Comparison of ENCODE assay signal across 2 cellular contexts in the genomic region with DNA sequence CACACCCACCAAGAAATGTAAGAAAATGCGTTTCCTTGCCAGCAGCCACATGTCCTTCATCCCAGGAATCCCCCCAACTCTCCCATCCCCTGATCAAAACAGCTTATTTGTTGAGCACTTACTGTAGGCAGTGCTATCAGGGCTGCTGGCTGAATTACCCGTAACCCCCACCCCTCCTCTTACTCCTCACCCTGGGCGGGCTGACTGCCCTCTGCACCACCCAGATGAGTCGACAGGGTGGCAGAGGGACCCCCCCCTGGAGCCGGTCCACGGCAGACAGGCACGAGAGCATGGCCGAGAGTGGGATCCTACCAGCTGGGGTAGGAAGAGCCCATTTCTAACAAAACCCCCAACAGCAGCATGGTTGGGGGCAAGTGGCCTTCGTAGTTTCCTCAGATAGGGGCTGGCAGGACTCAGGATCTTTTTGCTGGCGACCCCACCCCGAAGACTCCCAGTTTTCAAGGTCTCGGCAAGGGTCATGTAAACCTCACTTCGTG.
TF ChIP-seq lines count a peak whose summit lies in the region.

No MANE protein-coding gene starts in this region.

TF ChIP-seq in SK-N-SH, 30 proteins besides CTCF, POLR2A, EP300 and RAD21:
- no peak; the same call in 1 of the 2 replicates for TF ChIP-seq SIN3A (IDR thresholded peaks at IDR 0.05; ENCODE audit: borderline replicate concordance, low read depth, low read length)
- peak; percentile 12; the same call in 1 of the 2 replicates for TF ChIP-seq POLR2AphosphoS5 (IDR thresholded peaks at IDR 0.05; ENCODE audit: low read depth, low read length)

TF ChIP-seq in H1, 55 proteins besides CTCF, POLR2A, EP300 and RAD21:
- TF ChIP-seq TCF12 (IDR thresholded peaks at IDR 0.05; ENCODE audit: low read depth, low read length) (no peak), MAFK (IDR thresholded peaks at IDR 0.05; ENCODE audit: low read depth, low read length) (no peak), RXRA (IDR thresholded peaks at IDR 0.05; ENCODE audit: insufficient read depth, low read depth, low read length) (no peak), RFX5 (IDR thresholded peaks at IDR 0.05; ENCODE audit: borderline replicate concordance, low read depth, low read length) (no peak), SP1 (IDR thresholded peaks at IDR 0.05; ENCODE audit: low read depth, low read length) (no peak), ZNF274 (IDR thresholded peaks at IDR 0.05; ENCODE audit: borderline replicate concordance, extremely low read depth, low read length) (no peak), KDM1A (IDR thresholded peaks at IDR 0.05; ENCODE audit: borderline replicate concordance, low read length) (no peak), TBP (IDR thresholded peaks at IDR 0.05; ENCODE audit: low read depth, low read length) (no peak), SP4 (IDR thresholded peaks at IDR 0.05; ENCODE audit: low read length) (no peak), KDM5A (IDR thresholded peaks at IDR 0.05; ENCODE audit: low read length) (no peak), GABPA (IDR thresholded peaks at IDR 0.05; ENCODE audit: borderline replicate concordance, insufficient read depth, low read length) (no peak), CBX8 (IDR thresholded peaks at IDR 0.05; ENCODE audit: borderline replicate concordance, low read depth, low read length) (no peak), CREB1 (IDR thresholded peaks at IDR 0.05) (no peak), TAF1 (IDR thresholded peaks at IDR 0.05; ENCODE audit: low read depth, low read length) (no peak)
- TF ChIP-seq, protein P1, sequence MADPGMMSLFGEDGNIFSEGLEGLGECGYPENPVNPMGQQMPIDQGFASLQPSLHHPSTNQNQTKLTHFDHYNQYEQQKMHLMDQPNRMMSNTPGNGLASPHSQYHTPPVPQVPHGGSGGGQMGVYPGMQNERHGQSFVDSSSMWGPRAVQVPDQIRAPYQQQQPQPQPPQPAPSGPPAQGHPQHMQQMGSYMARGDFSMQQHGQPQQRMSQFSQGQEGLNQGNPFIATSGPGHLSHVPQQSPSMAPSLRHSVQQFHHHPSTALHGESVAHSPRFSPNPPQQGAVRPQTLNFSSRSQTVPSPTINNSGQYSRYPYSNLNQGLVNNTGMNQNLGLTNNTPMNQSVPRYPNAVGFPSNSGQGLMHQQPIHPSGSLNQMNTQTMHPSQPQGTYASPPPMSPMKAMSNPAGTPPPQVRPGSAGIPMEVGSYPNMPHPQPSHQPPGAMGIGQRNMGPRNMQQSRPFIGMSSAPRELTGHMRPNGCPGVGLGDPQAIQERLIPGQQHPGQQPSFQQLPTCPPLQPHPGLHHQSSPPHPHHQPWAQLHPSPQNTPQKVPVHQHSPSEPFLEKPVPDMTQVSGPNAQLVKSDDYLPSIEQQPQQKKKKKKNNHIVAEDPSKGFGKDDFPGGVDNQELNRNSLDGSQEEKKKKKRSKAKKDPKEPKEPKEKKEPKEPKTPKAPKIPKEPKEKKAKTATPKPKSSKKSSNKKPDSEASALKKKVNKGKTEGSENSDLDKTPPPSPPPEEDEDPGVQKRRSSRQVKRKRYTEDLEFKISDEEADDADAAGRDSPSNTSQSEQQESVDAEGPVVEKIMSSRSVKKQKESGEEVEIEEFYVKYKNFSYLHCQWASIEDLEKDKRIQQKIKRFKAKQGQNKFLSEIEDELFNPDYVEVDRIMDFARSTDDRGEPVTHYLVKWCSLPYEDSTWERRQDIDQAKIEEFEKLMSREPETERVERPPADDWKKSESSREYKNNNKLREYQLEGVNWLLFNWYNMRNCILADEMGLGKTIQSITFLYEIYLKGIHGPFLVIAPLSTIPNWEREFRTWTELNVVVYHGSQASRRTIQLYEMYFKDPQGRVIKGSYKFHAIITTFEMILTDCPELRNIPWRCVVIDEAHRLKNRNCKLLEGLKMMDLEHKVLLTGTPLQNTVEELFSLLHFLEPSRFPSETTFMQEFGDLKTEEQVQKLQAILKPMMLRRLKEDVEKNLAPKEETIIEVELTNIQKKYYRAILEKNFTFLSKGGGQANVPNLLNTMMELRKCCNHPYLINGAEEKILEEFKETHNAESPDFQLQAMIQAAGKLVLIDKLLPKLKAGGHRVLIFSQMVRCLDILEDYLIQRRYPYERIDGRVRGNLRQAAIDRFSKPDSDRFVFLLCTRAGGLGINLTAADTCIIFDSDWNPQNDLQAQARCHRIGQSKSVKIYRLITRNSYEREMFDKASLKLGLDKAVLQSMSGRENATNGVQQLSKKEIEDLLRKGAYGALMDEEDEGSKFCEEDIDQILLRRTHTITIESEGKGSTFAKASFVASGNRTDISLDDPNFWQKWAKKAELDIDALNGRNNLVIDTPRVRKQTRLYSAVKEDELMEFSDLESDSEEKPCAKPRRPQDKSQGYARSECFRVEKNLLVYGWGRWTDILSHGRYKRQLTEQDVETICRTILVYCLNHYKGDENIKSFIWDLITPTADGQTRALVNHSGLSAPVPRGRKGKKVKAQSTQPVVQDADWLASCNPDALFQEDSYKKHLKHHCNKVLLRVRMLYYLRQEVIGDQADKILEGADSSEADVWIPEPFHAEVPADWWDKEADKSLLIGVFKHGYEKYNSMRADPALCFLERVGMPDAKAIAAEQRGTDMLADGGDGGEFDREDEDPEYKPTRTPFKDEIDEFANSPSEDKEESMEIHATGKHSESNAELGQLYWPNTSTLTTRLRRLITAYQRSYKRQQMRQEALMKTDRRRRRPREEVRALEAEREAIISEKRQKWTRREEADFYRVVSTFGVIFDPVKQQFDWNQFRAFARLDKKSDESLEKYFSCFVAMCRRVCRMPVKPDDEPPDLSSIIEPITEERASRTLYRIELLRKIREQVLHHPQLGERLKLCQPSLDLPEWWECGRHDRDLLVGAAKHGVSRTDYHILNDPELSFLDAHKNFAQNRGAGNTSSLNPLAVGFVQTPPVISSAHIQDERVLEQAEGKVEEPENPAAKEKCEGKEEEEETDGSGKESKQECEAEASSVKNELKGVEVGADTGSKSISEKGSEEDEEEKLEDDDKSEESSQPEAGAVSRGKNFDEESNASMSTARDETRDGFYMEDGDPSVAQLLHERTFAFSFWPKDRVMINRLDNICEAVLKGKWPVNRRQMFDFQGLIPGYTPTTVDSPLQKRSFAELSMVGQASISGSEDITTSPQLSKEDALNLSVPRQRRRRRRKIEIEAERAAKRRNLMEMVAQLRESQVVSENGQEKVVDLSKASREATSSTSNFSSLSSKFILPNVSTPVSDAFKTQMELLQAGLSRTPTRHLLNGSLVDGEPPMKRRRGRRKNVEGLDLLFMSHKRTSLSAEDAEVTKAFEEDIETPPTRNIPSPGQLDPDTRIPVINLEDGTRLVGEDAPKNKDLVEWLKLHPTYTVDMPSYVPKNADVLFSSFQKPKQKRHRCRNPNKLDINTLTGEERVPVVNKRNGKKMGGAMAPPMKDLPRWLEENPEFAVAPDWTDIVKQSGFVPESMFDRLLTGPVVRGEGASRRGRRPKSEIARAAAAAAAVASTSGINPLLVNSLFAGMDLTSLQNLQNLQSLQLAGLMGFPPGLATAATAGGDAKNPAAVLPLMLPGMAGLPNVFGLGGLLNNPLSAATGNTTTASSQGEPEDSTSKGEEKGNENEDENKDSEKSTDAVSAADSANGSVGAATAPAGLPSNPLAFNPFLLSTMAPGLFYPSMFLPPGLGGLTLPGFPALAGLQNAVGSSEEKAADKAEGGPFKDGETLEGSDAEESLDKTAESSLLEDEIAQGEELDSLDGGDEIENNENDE (IDR thresholded peaks at IDR 0.05; ENCODE audit: insufficient replicate concordance, low read length), result no peak
- TF ChIP-seq, protein P2, sequence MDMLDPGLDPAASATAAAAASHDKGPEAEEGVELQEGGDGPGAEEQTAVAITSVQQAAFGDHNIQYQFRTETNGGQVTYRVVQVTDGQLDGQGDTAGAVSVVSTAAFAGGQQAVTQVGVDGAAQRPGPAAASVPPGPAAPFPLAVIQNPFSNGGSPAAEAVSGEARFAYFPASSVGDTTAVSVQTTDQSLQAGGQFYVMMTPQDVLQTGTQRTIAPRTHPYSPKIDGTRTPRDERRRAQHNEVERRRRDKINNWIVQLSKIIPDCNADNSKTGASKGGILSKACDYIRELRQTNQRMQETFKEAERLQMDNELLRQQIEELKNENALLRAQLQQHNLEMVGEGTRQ (IDR thresholded peaks at IDR 0.05; ENCODE audit: low read length), result no peak
- TF ChIP-seq, protein P3, sequence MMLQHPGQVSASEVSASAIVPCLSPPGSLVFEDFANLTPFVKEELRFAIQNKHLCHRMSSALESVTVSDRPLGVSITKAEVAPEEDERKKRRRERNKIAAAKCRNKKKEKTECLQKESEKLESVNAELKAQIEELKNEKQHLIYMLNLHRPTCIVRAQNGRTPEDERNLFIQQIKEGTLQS (IDR thresholded peaks at IDR 0.05; ENCODE audit: insufficient read depth, low read depth, low read length), result no peak
- TF ChIP-seq, protein P4, sequence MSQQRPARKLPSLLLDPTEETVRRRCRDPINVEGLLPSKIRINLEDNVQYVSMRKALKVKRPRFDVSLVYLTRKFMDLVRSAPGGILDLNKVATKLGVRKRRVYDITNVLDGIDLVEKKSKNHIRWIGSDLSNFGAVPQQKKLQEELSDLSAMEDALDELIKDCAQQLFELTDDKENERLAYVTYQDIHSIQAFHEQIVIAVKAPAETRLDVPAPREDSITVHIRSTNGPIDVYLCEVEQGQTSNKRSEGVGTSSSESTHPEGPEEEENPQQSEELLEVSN (IDR thresholded peaks at IDR 0.05), result no peak
